ENCODE assay signal across 20 cellular contexts in genomic region chr3:13406200-13406599, GRCh38.
"Had no signal": no experiment of that assay in that cellular context is flagged by ENCODE, and none has a peak within 500 bp of the region (broad histone marks: within the 10 kb centered on the region; RNA-seq: fewer than 3 reads in every experiment).

No MANE protein-coding gene starts in this region.

- H3K27ac Mint-ChIP-seq: activated CD4-positive, alpha-beta memory T cell treated with anti-CD3 and anti-CD28 coated beads, Interleukin-2, amount 10 ng/mL, durations not matched to agents 7 days and 5 days; activated CD4-positive, alpha-beta T cell treated with anti-CD3 and anti-CD28 coated beads for 36 hours; activated naive CD4-positive, alpha-beta T cell treated with anti-CD3 and anti-CD28 coated beads, Interleukin-2, amount 50 U/mL, for 24 hours; endodermal cell; WTC11 had no signal

- H3K27me3 ChIP-seq: cardiac muscle cell, dorsolateral prefrontal cortex, tibial nerve, uterus had no signal

- ATAC-seq: WTC11 had no signal

- H3K4me1 Mint-ChIP-seq: endodermal cell had no signal

- H3K9me3 Mint-ChIP-seq: activated naive CD4-positive, alpha-beta T cell treated with anti-CD3 and anti-CD28 coated beads, Interleukin-2, amount 50 U/mL, for 24 hours; stimulated activated naive CD8-positive, alpha-beta T cell treated with anti-CD3 and anti-CD28 coated beads, Interleukin-15, Interleukin-2, amounts not matched to agents 100 ng/mL and 50 ng/mL, for 24 hours had no signal

- H3K4me3 Mint-ChIP-seq: activated CD4-positive, alpha-beta memory T cell treated with anti-CD3 and anti-CD28 coated beads, Interleukin-2, amount 10 ng/mL, durations not matched to agents 7 days and 5 days; activated CD4-positive, alpha-beta T cell treated with anti-CD3 and anti-CD28 coated beads for 36 hours; activated naive CD4-positive, alpha-beta T cell treated with anti-CD3 and anti-CD28 coated beads, Interleukin-2, amount 50 U/mL, for 24 hours; endodermal cell; stimulated activated naive CD8-positive, alpha-beta T cell treated with anti-CD3 and anti-CD28 coated beads, Interleukin-15, Interleukin-2, amounts not matched to agents 100 ng/mL and 50 ng/mL, for 24 hours; WTC11 had no signal

- H3K27ac ChIP-seq: cardiac muscle cell, epithelial cell of prostate, lower lobe of right lung, tibial nerve, uterus had no signal

- H3K4me3 ChIP-seq: cardiac muscle cell, dorsolateral prefrontal cortex, lower lobe of right lung, tibial nerve, uterus had no signal

- H3K36me3 ChIP-seq: cardiac muscle cell, lower lobe of right lung, tibial nerve, uterus had no signal

- DNase-seq: activated CD4-positive, alpha-beta memory T cell treated with anti-CD3 and anti-CD28 coated beads, Interleukin-2, amount 10 ng/mL, durations not matched to agents 7 days and 5 days; activated CD4-positive, alpha-beta T cell treated with anti-CD3 and anti-CD28 coated beads for 36 hours; activated CD8-positive, alpha-beta memory T cell treated with anti-CD3 and anti-CD28 coated beads, Interleukin-2, amount 50 U/mL, for 48 hours; activated gamma-delta T cell; amniotic stem cell; dorsolateral prefrontal cortex; endodermal cell; foreskin fibroblast; hippocampal formation; islet precursor cell; lower lobe of right lung; stimulated activated CD4-positive, alpha-beta T cell treated with anti-CD3 and anti-CD28 coated beads, Interleukin-12 subunit alpha, Interleukin-12 subunit beta, amount 100 ng/mL, for 4 hours; stimulated activated CD4-positive, alpha-beta T cell treated with anti-CD3 and anti-CD28 coated beads, Interleukin-2, amount 100 ng/mL, for 24 hours; uterus had no signal

- H3K4me1 ChIP-seq: lower lobe of right lung, tibial nerve, uterus had no signal

- H3K27me3 Mint-ChIP-seq: activated CD4-positive, alpha-beta memory T cell treated with anti-CD3 and anti-CD28 coated beads, Interleukin-2, amount 10 ng/mL, durations not matched to agents 7 days and 5 days; activated CD4-positive, alpha-beta T cell treated with anti-CD3 and anti-CD28 coated beads for 36 hours; activated naive CD4-positive, alpha-beta T cell treated with anti-CD3 and anti-CD28 coated beads, Interleukin-2, amount 50 U/mL, for 24 hours; stimulated activated naive CD8-positive, alpha-beta T cell treated with anti-CD3 and anti-CD28 coated beads, Interleukin-15, Interleukin-2, amounts not matched to agents 100 ng/mL and 50 ng/mL, for 24 hours had no signal
